16 cellular contexts compared by ENCODE assay signal in the genomic region with DNA sequence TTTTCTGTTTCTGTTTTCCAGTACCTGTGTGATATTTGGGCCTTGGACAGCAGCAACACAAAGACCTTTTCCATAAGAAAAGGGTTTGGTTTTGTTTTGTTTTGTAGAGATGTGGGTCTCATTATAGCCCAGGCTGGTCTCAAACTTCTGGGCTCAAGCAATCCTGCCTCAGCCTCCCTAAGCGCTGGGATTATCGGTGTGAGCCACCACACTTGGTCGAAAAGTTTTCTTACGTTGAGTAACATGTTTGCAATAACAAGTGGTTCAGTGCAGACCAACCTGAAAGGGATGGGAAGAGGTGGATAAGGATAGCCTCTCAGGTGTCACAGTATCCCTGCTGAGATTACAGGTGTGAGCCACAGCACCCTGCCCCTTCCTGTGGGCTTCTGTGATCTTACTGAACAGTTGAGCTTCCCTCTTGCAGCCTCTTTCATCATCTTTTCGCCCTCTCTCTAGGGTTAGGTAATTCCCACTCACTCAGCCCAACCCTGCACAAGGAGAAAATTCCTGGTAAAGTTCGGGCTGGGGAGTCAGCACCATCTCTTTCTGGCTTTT. TPM values are rescaled to one million over a fixed set of nuclear protein-coding genes. Genes with fewer than 3 reads are reported as not detected.
DNase-seq lines count a peak whose midpoint lies in the region; ATAC-seq and TF ChIP-seq lines count a peak whose summit lies in the region.
"Had no signal": no experiment of that assay in that cellular context is flagged by ENCODE, and none has a peak within 500 bp of the region (broad histone marks: within the 10 kb centered on the region; RNA-seq: fewer than 3 reads in every experiment).

No MANE protein-coding gene starts in this region.

- H3K18ac ChIP-seq in mesenchymal stem cell (ENCODE audit: low read depth in 1 of 2, low read length in 2 of 2): no peak overlapping the region

- H3K4me3 Mint-ChIP-seq in WTC11: no peak overlapping the region

- no peak overlapping the region for H3K9ac ChIP-seq in mesenchymal stem cell (ENCODE audit: low read length)

- H3K36me3 ChIP-seq in mesenchymal stem cell (ENCODE audit: control insufficient read depth in 1 of 2, insufficient read depth in 2 of 2, low read depth in 1 of 2, low read length in 2 of 2): no peaks in the 10 kb centered on the region
- H3K36me3 ChIP-seq: thyroid gland had no signal

- H3K9me3 ChIP-seq in mesenchymal stem cell (ENCODE audit: control insufficient read depth, low read length): no peaks in the 10 kb centered on the region
- H3K9me3 ChIP-seq: thyroid gland had no signal

- H3K4me3 ChIP-seq in mesenchymal stem cell (ENCODE audit: insufficient read depth in 1 of 2, low read depth in 1 of 2, low read length in 2 of 2): no peak overlapping the region
- H3K4me3 ChIP-seq: thyroid gland had no signal

- H2BK120ac ChIP-seq in mesenchymal stem cell (ENCODE audit: low read depth, low read length): no peak overlapping the region

- ATAC-seq in WTC11 (no peak), GM19023 (IDR thresholded peaks at IDR 0.05; ENCODE audit: unreplicated experiment) (no peak)
- ATAC-seq: left lobe of liver, natural killer cell had no signal

- no peak for TF ChIP-seq EP300 in Ishikawa (IDR thresholded peaks at IDR 0.05; ENCODE audit: borderline replicate concordance)

- no peak overlapping the region for H3K23ac ChIP-seq in mesenchymal stem cell (ENCODE audit: low read length in 2 of 2)

- no peaks in the 10 kb centered on the region for H3K27me3 Mint-ChIP-seq in WTC11 (ENCODE audit: low read depth)

- H3K9me3 Mint-ChIP-seq in WTC11: no peaks in the 10 kb centered on the region
- H3K9me3 Mint-ChIP-seq: natural killer cell had no signal

- DNase-seq in DMS 273 (lab: John Stamatoyannopoulos, UW; ENCODE audit: unreplicated experiment): peak; percentile 5
- DNase-seq in DMS 273 treated with DMSO at 0.1 percent for 48 hours (lab: John Stamatoyannopoulos, UW): no peak
- DNase-seq in WTC11 (ENCODE audit: low spot score): peak; percentile 24
- DNase-seq in mesenchymal stem cell: peak; percentile 38
- no peak for DNase-seq in DMS79 (lab: John Stamatoyannopoulos, UW)
- no peak for DNase-seq in SIG-M5 (lab: John Stamatoyannopoulos, UW)
- DNase-seq: 8988T; activated T-cell treated with anti-CD3 and anti-CD28 coated beads, Interleukin-2, amount 50 U/mL, for 1 hour; effector CD8-positive, alpha-beta T cell; glutamatergic neuron; natural killer cell; SHP77; thyroid gland had no signal

- H2BK15ac ChIP-seq in mesenchymal stem cell (ENCODE audit: low read depth, poor library complexity, severe bottlenecking): no peak overlapping the region

- peak overlapping the region; percentile 68; the same call in 1 of the 2 replicates for H3K27ac Mint-ChIP-seq in WTC11
- H3K27ac Mint-ChIP-seq: natural killer cell had no signal

- no peak overlapping the region for H3K4me2 ChIP-seq in mesenchymal stem cell (ENCODE audit: low read length, poor library complexity, severe bottlenecking)

- H3K27ac ChIP-seq in mesenchymal stem cell (ENCODE audit: low read length, poor library complexity, severe bottlenecking): no peak overlapping the region
- H3K27ac ChIP-seq: thyroid gland had no signal

- H4K8ac ChIP-seq in mesenchymal stem cell (ENCODE audit: low read length): peak overlapping the region; percentile 69

- no peak for TF ChIP-seq RAD21 in Ishikawa (IDR thresholded peaks at IDR 0.05; ENCODE audit: low read depth)

- H4K91ac ChIP-seq in mesenchymal stem cell (ENCODE audit: low read length): no peak overlapping the region

- H2BK12ac ChIP-seq in mesenchymal stem cell (ENCODE audit: low read length in 2 of 2): no peak overlapping the region

- no peak overlapping the region for H2AK5ac ChIP-seq in mesenchymal stem cell (ENCODE audit: low read length, severe bottlenecking)

- H3K36me3 Mint-ChIP-seq in WTC11: no peaks in the 10 kb centered on the region
- H3K36me3 Mint-ChIP-seq: natural killer cell had no signal

- H2BK5ac ChIP-seq in mesenchymal stem cell (ENCODE audit: low read depth, low read length, poor library complexity, severe bottlenecking): no peak overlapping the region

- 87% methylated on average over 6 of the region's 6 CpGs for WGBS in mesenchymal stem cell

- TF ChIP-seq CTCF in WTC11 (IDR thresholded peaks at IDR 0.05): no peak

- H3K4me1 ChIP-seq in mesenchymal stem cell (ENCODE audit: control insufficient read depth, insufficient read depth, low read depth, low read length): peaks cover 7% of the 10 kb centered on the region

- H2AFZ ChIP-seq in mesenchymal stem cell (ENCODE audit: low read depth, low read length): no peak overlapping the region

- CTCF ChIA-PET in WTC11 (lab: Charles Lee): interaction anchor here (1.8 kb wide), 1 partner anchor 24 kb away, joined by 4 read pairs; a partner anchor contains a TSS

- no peaks in the 10 kb centered on the region for H3K27me3 ChIP-seq in mesenchymal stem cell (ENCODE audit: control insufficient read depth in 1 of 2, insufficient read depth in 1 of 2, low read length in 2 of 2)
- H3K27me3 ChIP-seq: thyroid gland had no signal

- peaks cover 11% of the 10 kb centered on the region for H3K4me1 Mint-ChIP-seq in WTC11

- no peaks in the 10 kb centered on the region for H3K79me1 ChIP-seq in mesenchymal stem cell (replicated peaks; ENCODE audit: low read length, poor library complexity, severe bottlenecking)

- no peak overlapping the region for H3K4ac ChIP-seq in mesenchymal stem cell (ENCODE audit: low read depth in 1 of 2, low read length in 2 of 2)

- POLR2A ChIA-PET in WTC11 (lab: Charles Lee): interaction anchor here (0.6 to 1.4 kb wide), 3 partner anchors 12 to 93 kb away, joined by 3 to 9 read pairs (median 5); a partner anchor contains a TSS

- no peak overlapping the region for H3K14ac ChIP-seq in mesenchymal stem cell (ENCODE audit: low read length in 2 of 2)

TF ChIP-seq in Ishikawa, 13 proteins besides CTCF, POLR2A, EP300 and RAD21:
- TF ChIP-seq CREB1 (IDR thresholded peaks at IDR 0.05; ENCODE audit: low read depth) (no peak), CEBPB (IDR thresholded peaks at IDR 0.05) (peak; percentile 66)

TF ChIP-seq in WTC11, 78 proteins besides CTCF, POLR2A, EP300 and RAD21 (continues in another document):
- TF ChIP-seq, protein P1, sequence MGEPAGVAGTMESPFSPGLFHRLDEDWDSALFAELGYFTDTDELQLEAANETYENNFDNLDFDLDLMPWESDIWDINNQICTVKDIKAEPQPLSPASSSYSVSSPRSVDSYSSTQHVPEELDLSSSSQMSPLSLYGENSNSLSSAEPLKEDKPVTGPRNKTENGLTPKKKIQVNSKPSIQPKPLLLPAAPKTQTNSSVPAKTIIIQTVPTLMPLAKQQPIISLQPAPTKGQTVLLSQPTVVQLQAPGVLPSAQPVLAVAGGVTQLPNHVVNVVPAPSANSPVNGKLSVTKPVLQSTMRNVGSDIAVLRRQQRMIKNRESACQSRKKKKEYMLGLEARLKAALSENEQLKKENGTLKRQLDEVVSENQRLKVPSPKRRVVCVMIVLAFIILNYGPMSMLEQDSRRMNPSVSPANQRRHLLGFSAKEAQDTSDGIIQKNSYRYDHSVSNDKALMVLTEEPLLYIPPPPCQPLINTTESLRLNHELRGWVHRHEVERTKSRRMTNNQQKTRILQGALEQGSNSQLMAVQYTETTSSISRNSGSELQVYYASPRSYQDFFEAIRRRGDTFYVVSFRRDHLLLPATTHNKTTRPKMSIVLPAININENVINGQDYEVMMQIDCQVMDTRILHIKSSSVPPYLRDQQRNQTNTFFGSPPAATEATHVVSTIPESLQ (CRISPR knock-in tag; IDR thresholded peaks at IDR 0.05): no peak
- TF ChIP-seq, protein P2, sequence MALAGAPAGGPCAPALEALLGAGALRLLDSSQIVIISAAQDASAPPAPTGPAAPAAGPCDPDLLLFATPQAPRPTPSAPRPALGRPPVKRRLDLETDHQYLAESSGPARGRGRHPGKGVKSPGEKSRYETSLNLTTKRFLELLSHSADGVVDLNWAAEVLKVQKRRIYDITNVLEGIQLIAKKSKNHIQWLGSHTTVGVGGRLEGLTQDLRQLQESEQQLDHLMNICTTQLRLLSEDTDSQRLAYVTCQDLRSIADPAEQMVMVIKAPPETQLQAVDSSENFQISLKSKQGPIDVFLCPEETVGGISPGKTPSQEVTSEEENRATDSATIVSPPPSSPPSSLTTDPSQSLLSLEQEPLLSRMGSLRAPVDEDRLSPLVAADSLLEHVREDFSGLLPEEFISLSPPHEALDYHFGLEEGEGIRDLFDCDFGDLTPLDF (CRISPR knock-in tag; IDR thresholded peaks at IDR 0.05): no peak
- TF ChIP-seq ZBTB21 (CRISPR knock-in tag; IDR thresholded peaks at IDR 0.05; ENCODE audit: borderline replicate concordance) (no peak), FOXJ3 (CRISPR knock-in tag; IDR thresholded peaks at IDR 0.05; ENCODE audit: borderline replicate concordance) (no peak), SOX15 (CRISPR knock-in tag; IDR thresholded peaks at IDR 0.05) (no peak), ZNF121 (CRISPR knock-in tag; IDR thresholded peaks at IDR 0.05) (no peak), JAZF1 (CRISPR knock-in tag; IDR thresholded peaks at IDR 0.05) (no peak), GABPB1 (CRISPR knock-in tag; IDR thresholded peaks at IDR 0.05) (peak; percentile 100), OVOL2 (CRISPR knock-in tag; IDR thresholded peaks at IDR 0.05; ENCODE audit: borderline replicate concordance) (no peak)
- TF ChIP-seq, protein P3, sequence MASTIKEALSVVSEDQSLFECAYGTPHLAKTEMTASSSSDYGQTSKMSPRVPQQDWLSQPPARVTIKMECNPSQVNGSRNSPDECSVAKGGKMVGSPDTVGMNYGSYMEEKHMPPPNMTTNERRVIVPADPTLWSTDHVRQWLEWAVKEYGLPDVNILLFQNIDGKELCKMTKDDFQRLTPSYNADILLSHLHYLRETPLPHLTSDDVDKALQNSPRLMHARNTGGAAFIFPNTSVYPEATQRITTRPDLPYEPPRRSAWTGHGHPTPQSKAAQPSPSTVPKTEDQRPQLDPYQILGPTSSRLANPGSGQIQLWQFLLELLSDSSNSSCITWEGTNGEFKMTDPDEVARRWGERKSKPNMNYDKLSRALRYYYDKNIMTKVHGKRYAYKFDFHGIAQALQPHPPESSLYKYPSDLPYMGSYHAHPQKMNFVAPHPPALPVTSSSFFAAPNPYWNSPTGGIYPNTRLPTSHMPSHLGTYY (CRISPR knock-in tag; IDR thresholded peaks at IDR 0.05): no peak

RNA-seq across cellular contexts. Expression of a gene that starts 3.5 kb away (rescaled TPM):
- 38.7 to 40.6 TPM (median 39.4 TPM) in 3 replicates for total RNA-seq in WTC11 (2021)
- polyA plus RNA-seq in mesenchymal stem cell (2013, experiment 1 of 2): 42.8 TPM
- polyA plus RNA-seq in mesenchymal stem cell (2013, experiment 2 of 2): 43.4 TPM

RNA-seq across cellular contexts. Expression of a gene that starts 23.3 kb away (rescaled TPM):
- 103 to 114 TPM (median 107 TPM) in 3 replicates for total RNA-seq in WTC11 (2021)
- 121 TPM for polyA plus RNA-seq in mesenchymal stem cell (2013, experiment 1 of 2)
- polyA plus RNA-seq in mesenchymal stem cell (2013, experiment 2 of 2): 123 TPM

Comparison
In these comparisons a context has a peak if more than half of its experiments do, and no peak if none do; other contexts are left out.
1. DNase-seq: peak in DMS 273 (single experiment), WTC11 (single experiment) and mesenchymal stem cell (single experiment); none in DMS 273 treated with DMSO at 0.1 percent for 48 hours (single experiment), DMS79 (single experiment) and SIG-M5 (single experiment).